ENCODE assay signal across 8 cellular contexts in the genomic region with DNA sequence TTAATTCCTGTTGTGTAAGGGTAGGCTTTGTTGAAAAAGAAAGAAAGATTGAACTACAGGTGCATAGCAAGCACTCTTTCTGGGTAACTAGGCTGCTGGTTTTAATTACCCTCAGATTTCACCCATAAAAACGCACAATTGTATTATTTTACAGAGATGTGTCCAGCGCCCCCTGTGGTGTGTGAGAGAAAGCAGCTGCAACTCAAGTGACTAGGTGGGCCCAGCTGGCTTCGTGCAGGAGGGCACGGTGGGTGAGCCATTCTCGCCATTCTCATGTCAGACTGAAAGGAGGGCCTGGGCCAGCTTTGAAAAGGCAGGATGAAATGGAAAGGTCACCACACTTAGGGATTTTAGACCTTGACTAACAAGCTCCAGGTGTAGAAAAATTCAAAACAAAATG.
DNase-seq lines count a peak whose midpoint lies in the region; ATAC-seq, FAIRE-seq and TF ChIP-seq lines count a peak whose summit lies in the region.

No MANE protein-coding gene starts in this region.

- H3K9me3 ChIP-seq in Panc1 (ENCODE audit: control insufficient read depth, insufficient read depth, low read depth, low read length) (no peaks in the 10 kb centered on the region), astrocyte (ENCODE audit: insufficient read depth, low read depth, low read length) (no peaks in the 10 kb centered on the region)

- H3K4me3 Mint-ChIP-seq in astrocyte (ENCODE audit: unreplicated experiment) = no peak overlapping the region
- H3K4me3 Mint-ChIP-seq in mesothelial cell of epicardium = no peak overlapping the region

- DNase-seq in GM12864 (ENCODE audit: low read depth) = no peak
- no peak for DNase-seq in Panc1 (ENCODE audit: low read depth, low spot score)
- no peak for DNase-seq in astrocyte (ENCODE audit: low read depth)
- DNase-seq in mesothelial cell of epicardium (ENCODE audit: low spot score in 2 of 2, unreplicated experiment in 2 of 2) = no peak
- DNase-seq in HuH-7.5 (ENCODE audit: low spot score) = no peak
- no peak for DNase-seq in H4 (ENCODE audit: low spot score)
- DNase-seq in NCI-H446 treated with DMSO at 0.1 percent for 48 hours (lab: John Stamatoyannopoulos, UW) = no peak

- no peak overlapping the region for H2AFZ ChIP-seq in astrocyte (ENCODE audit: low read depth, low read length)

- peak; percentile 62 for TF ChIP-seq CTCF in GM12864 (IDR thresholded peaks at IDR 0.05; ENCODE audit: low read depth, low read length, missing control alignments)
- peak; percentile 65 for TF ChIP-seq CTCF in Panc1 (IDR thresholded peaks at IDR 0.05)
- peak; percentile 57 for TF ChIP-seq CTCF in astrocyte (IDR thresholded peaks at IDR 0.05; ENCODE audit: insufficient read depth, low read depth, low read length)
- TF ChIP-seq CTCF in mesothelial cell of epicardium (IDR thresholded peaks at IDR 0.05; ENCODE audit: unreplicated experiment) = peak; percentile 56

- H3K27me3 ChIP-seq in Panc1 (ENCODE audit: control insufficient read depth, insufficient read depth, low read length) = no peaks in the 10 kb centered on the region
- H3K27me3 ChIP-seq in astrocyte (ENCODE audit: insufficient read depth, low read length) = no peaks in the 10 kb centered on the region

- no peaks in the 10 kb centered on the region for H3K9me3 Mint-ChIP-seq in astrocyte (ENCODE audit: unreplicated experiment)
- H3K9me3 Mint-ChIP-seq in mesothelial cell of epicardium = no peaks in the 10 kb centered on the region

- H3K36me3 ChIP-seq in Panc1 (ENCODE audit: control insufficient read depth, insufficient read depth, low read length) (no peaks in the 10 kb centered on the region), astrocyte (ENCODE audit: insufficient read depth, low read length) (peaks cover 36% of the 10 kb centered on the region)

- CTCF ChIA-PET in Panc1 (lab: Charles Lee) = no interaction called here

- H3K4me3 ChIP-seq in GM12864 (ENCODE audit: low read depth, low read length) (no peak overlapping the region), Panc1 (ENCODE audit: low read depth in 2 of 2, low read length in 2 of 2) (no peak overlapping the region), astrocyte (ENCODE audit: insufficient read depth, low read depth, low read length) (no peak overlapping the region)

- BruUV-seq in Panc1 (replicated peaks; lab: Mats Ljungman, UMichigan) = no TSS peak

- H3K27me3 Mint-ChIP-seq in astrocyte (ENCODE audit: low read depth, unreplicated experiment) = no peaks in the 10 kb centered on the region
- H3K27me3 Mint-ChIP-seq in mesothelial cell of epicardium (ENCODE audit: low read depth) = no peaks in the 10 kb centered on the region

- in situ Hi-C loops in Panc1 (cut with HindIII; ENCODE audit: low pct_unique_long_range_greater_than_20kb, low sequenced_read_pairs) = no loop called here

- intact Hi-C loops in Panc1 (cut with micrococcal nuclease; ENCODE audit: unreplicated experiment) = loop anchor here (10.0 kb wide), 1 partner anchor 103 kb away; no protein-coding TSS in a partner anchor

- H3K4me1 ChIP-seq in Panc1 (ENCODE audit: control insufficient read depth, insufficient read depth, low read length) = no peaks in the 10 kb centered on the region
- H3K4me1 ChIP-seq in astrocyte (ENCODE audit: insufficient read depth, low read length) = peaks cover 10% of the 10 kb centered on the region

- FAIRE-seq in astrocyte (lab: Jason Lieb, UNC) = no peak

- H3K9ac ChIP-seq in astrocyte (ENCODE audit: low read length) = no peak overlapping the region

- H3K79me2 ChIP-seq in astrocyte (ENCODE audit: insufficient read depth, low read length) = no peaks in the 10 kb centered on the region

- ATAC-seq in Panc1 (no peak), GM21737 (IDR thresholded peaks at IDR 0.05; ENCODE audit: unreplicated experiment) (no peak)

- H3K27ac Mint-ChIP-seq in astrocyte (ENCODE audit: unreplicated experiment) (no peak overlapping the region), mesothelial cell of epicardium (no peak overlapping the region)

- no peak overlapping the region for H3K4me2 ChIP-seq in astrocyte (ENCODE audit: low read length)

- no peak overlapping the region for H3K27ac ChIP-seq in Panc1 (ENCODE audit: low read length)
- H3K27ac ChIP-seq in astrocyte (ENCODE audit: low read depth, low read length) = no peak overlapping the region

- H3K36me3 Mint-ChIP-seq in astrocyte (ENCODE audit: low read depth, unreplicated experiment) = peaks cover 29% of the 10 kb centered on the region
- H3K36me3 Mint-ChIP-seq in mesothelial cell of epicardium = peaks cover 36% of the 10 kb centered on the region

- H3K4me1 Mint-ChIP-seq in astrocyte (ENCODE audit: low read depth, unreplicated experiment) = peaks cover 15% of the 10 kb centered on the region
- H3K4me1 Mint-ChIP-seq in mesothelial cell of epicardium = peaks cover 3% of the 10 kb centered on the region

- POLR2A ChIA-PET in Panc1 (lab: Charles Lee) = no interaction called here

- peaks cover 8% of the 10 kb centered on the region for H4K20me1 ChIP-seq in astrocyte (ENCODE audit: insufficient read depth, low read length)
